ENCODE assay signal across 16 cellular contexts in the genomic region with DNA sequence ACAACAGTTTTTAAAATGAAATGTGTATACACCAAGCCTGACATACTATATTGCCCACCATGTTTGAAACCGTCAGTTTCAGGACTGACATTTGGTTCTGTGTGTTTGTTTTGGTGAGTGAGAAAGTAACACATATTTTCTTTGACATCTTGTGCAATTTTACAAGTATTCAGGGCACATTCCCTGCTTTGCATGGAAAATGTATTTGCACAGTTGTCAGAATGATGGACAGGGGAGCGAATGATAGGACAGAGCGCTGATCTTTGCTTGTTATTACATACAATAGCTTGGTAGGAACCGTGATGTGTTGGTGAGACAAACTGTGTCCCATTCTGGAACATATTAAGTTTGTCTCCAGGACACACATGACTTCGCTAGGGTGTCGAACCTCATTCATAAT.
DNase-seq lines count a peak whose midpoint lies in the region; ATAC-seq and TF ChIP-seq lines count a peak whose summit lies in the region.
"Had no signal": no experiment of that assay in that cellular context is flagged by ENCODE, and none has a peak within 500 bp of the region (broad histone marks: within the 10 kb centered on the region; RNA-seq: fewer than 3 reads in every experiment).

No MANE protein-coding gene starts in this region.

- H3K27ac ChIP-seq in esophagus muscularis mucosa (replicated peaks in 1 of 4), result no peak overlapping the region
- no peak overlapping the region for H3K27ac ChIP-seq in neuronal stem cell (replicated peaks; ENCODE audit: low read length)
- H3K27ac ChIP-seq in breast epithelium, result no peak overlapping the region
- H3K27ac ChIP-seq: BLaER1, C4-2B, GM23248 had no signal

- H4K91ac ChIP-seq in neuronal stem cell (ENCODE audit: low read depth, low read length, poor library complexity), result no peak overlapping the region

- H3K36me3 ChIP-seq in esophagus muscularis mucosa, result no peaks in the 10 kb centered on the region
- no peaks in the 10 kb centered on the region for H3K36me3 ChIP-seq in neuronal stem cell (replicated peaks in 1 of 2; ENCODE audit: control insufficient read depth in 2 of 2, insufficient read depth in 2 of 2, low read length in 2 of 2)
- H3K36me3 ChIP-seq in breast epithelium, result no peaks in the 10 kb centered on the region
- H3K36me3 ChIP-seq: BLaER1 had no signal

- H3K9me3 ChIP-seq in esophagus muscularis mucosa (peaks cover 0 to 4% (median 3%) of the 10 kb centered on the region in 4 donors), neuronal stem cell (replicated peaks in 1 of 2; ENCODE audit: control insufficient read depth in 2 of 2, insufficient read depth in 1 of 2, low read depth in 1 of 2, low read length in 2 of 2) (no peaks in the 10 kb centered on the region), breast epithelium (no peaks in the 10 kb centered on the region)

- in situ Hi-C loops in ACHN (cut with HindIII; ENCODE audit: low pct_ligation_motif_present, low pct_unique_long_range_greater_than_20kb, low sequenced_read_pairs), result no loop called here

- 89% methylated on average over 6 of the region's 6 CpGs for WGBS in esophagus muscularis mucosa
- WGBS in neuronal stem cell (ENCODE audit: extremely low coverage in 2 of 2, insufficient read length in 2 of 2, insufficient replicate concordance in 1 of 2), 2 donors, result no CpG with 5 or more reads among the region's 6 CpGs

- no peak overlapping the region for H2BK120ac ChIP-seq in neuronal stem cell (ENCODE audit: low read depth, low read length)

- H2AK5ac ChIP-seq in neuronal stem cell (ENCODE audit: low read depth, low read length), result no peak overlapping the region

- H3K9ac ChIP-seq in neuronal stem cell (ENCODE audit: low read depth, low read length, poor library complexity), result no peak overlapping the region
- H3K9ac ChIP-seq: BLaER1, GM23248 had no signal

- H3K79me1 ChIP-seq in neuronal stem cell (ENCODE audit: low read depth, low read length), result no peaks in the 10 kb centered on the region

- H2BK5ac ChIP-seq in neuronal stem cell (ENCODE audit: low read length), result no peak overlapping the region

- intact Hi-C loops in esophagus muscularis mucosa (cut with DNase I) (no loop called here), breast epithelium (cut with DNase I; ENCODE audit: low total_unique reads) (no loop called here)

- H3K14ac ChIP-seq in neuronal stem cell (ENCODE audit: low read length), result no peak overlapping the region

- no peaks in the 10 kb centered on the region for H3K27me3 ChIP-seq in esophagus muscularis mucosa
- peaks cover 0 to under 1% (median 0%) of the 10 kb centered on the region in 3 experiments for H3K27me3 ChIP-seq in neuronal stem cell (ENCODE audit: control insufficient read depth in 3 of 3, insufficient read depth in 3 of 3, low read depth in 1 of 3, low read length in 3 of 3)
- H3K27me3 ChIP-seq in breast epithelium, result no peaks in the 10 kb centered on the region
- H3K27me3 ChIP-seq: BLaER1 had no signal

- ATAC-seq in HG03378 (IDR thresholded peaks at IDR 0.05; ENCODE audit: unreplicated experiment), result no peak
- ATAC-seq: CD8-positive, alpha-beta T cell; HCT116 had no signal

- H2AFZ ChIP-seq in neuronal stem cell (ENCODE audit: low read length), result peak overlapping the region; percentile 2
- H2AFZ ChIP-seq: GM23248 had no signal

- H3K4me2 ChIP-seq in neuronal stem cell (ENCODE audit: insufficient read depth, low read length, poor library complexity, severe bottlenecking), result no peak overlapping the region
- H3K4me2 ChIP-seq: BLaER1 had no signal

- H3K4me3 ChIP-seq in esophagus muscularis mucosa (no peak overlapping the region), neuronal stem cell (ENCODE audit: low read length in 2 of 2) (no peak overlapping the region), breast epithelium (no peak overlapping the region)
- H3K4me3 ChIP-seq: BLaER1, GM23248 had no signal

- TF ChIP-seq POLR2A in esophagus muscularis mucosa (IDR thresholded peaks at IDR 0.05; ENCODE audit: low read depth) (no peak), breast epithelium (IDR thresholded peaks at IDR 0.05) (no peak)

- H3K18ac ChIP-seq in neuronal stem cell (ENCODE audit: low read length), result no peak overlapping the region

- H2BK12ac ChIP-seq in neuronal stem cell (ENCODE audit: low read length), result no peak overlapping the region

- H2BK15ac ChIP-seq in neuronal stem cell (ENCODE audit: low read length), result no peak overlapping the region

- H4K8ac ChIP-seq in neuronal stem cell (ENCODE audit: low read depth, low read length), result no peak overlapping the region

- peak; percentile 27 for DNase-seq in NCI-H526 treated with DMSO at 0.1 percent for 48 hours (lab: John Stamatoyannopoulos, UW)
- DNase-seq in esophagus muscularis mucosa (ENCODE audit: extremely low spot score), result peak; percentile 82
- no peak for DNase-seq in neuronal stem cell (ENCODE audit: low spot score)
- no peak for DNase-seq in ACHN
- DNase-seq in breast epithelium (ENCODE audit: low spot score in 2 of 2), result no peak
- DNase-seq: Caco-2; CD4-positive, CD25-positive, alpha-beta regulatory T cell; CD8-positive, alpha-beta T cell; DMS153; DND-41; GM23248; H9 had no signal

- TF ChIP-seq CTCF in esophagus muscularis mucosa (IDR thresholded peaks at IDR 0.05), result no peak
- TF ChIP-seq CTCF in breast epithelium (IDR thresholded peaks at IDR 0.05), result no peak

- no peak overlapping the region for H3K4ac ChIP-seq in neuronal stem cell (ENCODE audit: low read length)

- H3K23ac ChIP-seq in neuronal stem cell (ENCODE audit: low read depth, low read length, poor library complexity), result no peak overlapping the region

- TF ChIP-seq EP300 in esophagus muscularis mucosa (IDR thresholded peaks at IDR 0.05), result no peak

- H3K4me1 ChIP-seq in esophagus muscularis mucosa (no peaks in the 10 kb centered on the region), neuronal stem cell (ENCODE audit: control insufficient read depth in 2 of 2, insufficient read depth in 1 of 2, low read depth in 1 of 2, low read length in 2 of 2) (no peaks in the 10 kb centered on the region), breast epithelium (no peaks in the 10 kb centered on the region)
- H3K4me1 ChIP-seq: Caco-2 had no signal

Comparison
In these comparisons a context has a peak if more than half of its experiments do, and no peak if none do; other contexts are left out.
1. DNase-seq: peak in NCI-H526 treated with DMSO at 0.1 percent for 48 hours (single experiment) and esophagus muscularis mucosa (single experiment); none in neuronal stem cell (single experiment), ACHN (single experiment) and breast epithelium (0 of 2).